ENCODE assay signal across 8 cellular contexts in genomic region chr17:39652635-39653315, GRCh38. TPM values are rescaled to one million over a fixed set of nuclear protein-coding genes. Genes with fewer than 3 reads are reported as not detected.
A peak's percentile ranks its signal among the peaks of the same experiment; 100 is the strongest.
DNase-seq lines count a peak whose midpoint lies in the region; FAIRE-seq and TF ChIP-seq lines count a peak whose summit lies in the region.
"Had no signal": no experiment of that assay in that cellular context is flagged by ENCODE, and none has a peak within 500 bp of the region (broad histone marks: within the 10 kb centered on the region; RNA-seq: fewer than 3 reads in every experiment).

No MANE protein-coding gene starts in this region.

- no peak for DNase-seq in CD8-positive, alpha-beta memory T cell
- DNase-seq in astrocyte (ENCODE audit: low read depth) = no peak
- no peak for DNase-seq in NCI-H1092 (lab: John Stamatoyannopoulos, UW)
- no peak for DNase-seq in uterus
- no peak for DNase-seq in NCI-H1048 (lab: John Stamatoyannopoulos, UW)
- DNase-seq: DND-41 had no signal

- H3K79me2 ChIP-seq in astrocyte (ENCODE audit: insufficient read depth, low read length) = peaks cover 13% of the 10 kb centered on the region

- H4K20me1 ChIP-seq in astrocyte (ENCODE audit: insufficient read depth, low read length) = peaks cover 66% of the 10 kb centered on the region

- H3K27ac ChIP-seq in CD8-positive, alpha-beta memory T cell (ENCODE audit: low read depth, low read length) = no peak overlapping the region
- no peak overlapping the region for H3K27ac ChIP-seq in astrocyte (ENCODE audit: low read depth, low read length)
- H3K27ac ChIP-seq in mucosa of rectum (ENCODE audit: low read depth in 2 of 2, low read length in 2 of 2) = peak overlapping the region; percentile 71 to 83
- peak overlapping the region in 1 of 2 donors; percentile 15 for H3K27ac ChIP-seq in uterus

- peaks cover 41 to 62% (median 50%) of the 10 kb centered on the region in 3 donors for H3K4me1 Mint-ChIP-seq in CD8-positive, alpha-beta memory T cell
- H3K4me1 Mint-ChIP-seq in astrocyte (ENCODE audit: low read depth, unreplicated experiment) = peaks cover 27% of the 10 kb centered on the region

- peaks cover 0 to 48% (median 10%) of the 10 kb centered on the region in 3 donors for H3K36me3 Mint-ChIP-seq in CD8-positive, alpha-beta memory T cell
- H3K36me3 Mint-ChIP-seq in astrocyte (ENCODE audit: low read depth, unreplicated experiment) = peaks cover 11% of the 10 kb centered on the region

- H3K9ac ChIP-seq in astrocyte (ENCODE audit: low read length) (no peak overlapping the region), mucosa of rectum (ENCODE audit: low read depth in 1 of 2, low read length in 2 of 2) (peak overlapping the region in 1 of 2 donors; percentile 41)

- no peak for FAIRE-seq in astrocyte (lab: Jason Lieb, UNC)
- FAIRE-seq: islet of Langerhans had no signal

- H3K4me1 ChIP-seq in CD8-positive, alpha-beta memory T cell (ENCODE audit: insufficient read depth, low read length) = peaks cover 19% of the 10 kb centered on the region
- H3K4me1 ChIP-seq in astrocyte (ENCODE audit: insufficient read depth, low read length) = no peaks in the 10 kb centered on the region
- peaks cover 26 to 31% of the 10 kb centered on the region in 2 donors for H3K4me1 ChIP-seq in mucosa of rectum (ENCODE audit: control insufficient read depth in 2 of 2, insufficient read depth in 2 of 2, low read length in 2 of 2)
- H3K4me1 ChIP-seq in uterus = no peaks in the 10 kb centered on the region

- no peak overlapping the region for H2AFZ ChIP-seq in astrocyte (ENCODE audit: low read depth, low read length)

- TF ChIP-seq CTCF in astrocyte (IDR thresholded peaks at IDR 0.05; ENCODE audit: insufficient read depth, low read depth, low read length) (no peak), uterus (IDR thresholded peaks at IDR 0.05) (no peak)

- CTCF ChIA-PET in CD8-positive, alpha-beta memory T cell (lab: Charles Lee) = interaction anchor here (1.1 to 5.9 kb wide), 14 partner anchors 13 to 256 kb away, joined by 3 to 60 read pairs (median 6); partner anchors contain the start of genes MIEN1, PGAP3, PNMT and STARD3

- intact Hi-C loops in uterus (cut with DNase I; ENCODE audit: low total_unique reads) = no loop called here

- no peak overlapping the region for H3K4me3 ChIP-seq in CD8-positive, alpha-beta memory T cell (ENCODE audit: low read length)
- no peak overlapping the region for H3K4me3 ChIP-seq in astrocyte (ENCODE audit: insufficient read depth, low read depth, low read length)
- H3K4me3 ChIP-seq in mucosa of rectum (ENCODE audit: low read length in 2 of 2) = no peak overlapping the region
- no peak overlapping the region for H3K4me3 ChIP-seq in uterus

- peak overlapping the region in 6 of 8 donors; percentile 82 to 96 (median 87) for H3K27ac Mint-ChIP-seq in CD8-positive, alpha-beta memory T cell
- H3K27ac Mint-ChIP-seq in astrocyte (ENCODE audit: unreplicated experiment) = no peak overlapping the region

- peaks cover 0 to 1% of the 10 kb centered on the region in 2 donors for H3K27me3 Mint-ChIP-seq in CD8-positive, alpha-beta memory T cell
- H3K27me3 Mint-ChIP-seq in astrocyte (ENCODE audit: low read depth, unreplicated experiment) = peaks cover 2% of the 10 kb centered on the region

- POLR2A ChIA-PET in CD8-positive, alpha-beta memory T cell (lab: Charles Lee) = no interaction called here

- no peak overlapping the region for H3K4me2 ChIP-seq in astrocyte (ENCODE audit: low read length)

- H3K27me3 ChIP-seq in CD8-positive, alpha-beta memory T cell (ENCODE audit: insufficient read depth, low read length, poor library complexity, severe bottlenecking) = no peaks in the 10 kb centered on the region
- no peaks in the 10 kb centered on the region for H3K27me3 ChIP-seq in astrocyte (ENCODE audit: insufficient read depth, low read length)
- H3K27me3 ChIP-seq in mucosa of rectum (ENCODE audit: control insufficient read depth in 2 of 2, insufficient read depth in 2 of 2, low read length in 2 of 2) = no peaks in the 10 kb centered on the region
- H3K27me3 ChIP-seq in uterus = no peaks in the 10 kb centered on the region

- H3K9me3 ChIP-seq in CD8-positive, alpha-beta memory T cell (ENCODE audit: low read length) = no peaks in the 10 kb centered on the region
- no peaks in the 10 kb centered on the region for H3K9me3 ChIP-seq in astrocyte (ENCODE audit: insufficient read depth, low read depth, low read length)
- H3K9me3 ChIP-seq in mucosa of rectum (ENCODE audit: control insufficient read depth in 2 of 2, low read length in 2 of 2) = no peaks in the 10 kb centered on the region
- H3K9me3 ChIP-seq in uterus = no peaks in the 10 kb centered on the region

- H3K4me3 Mint-ChIP-seq in CD8-positive, alpha-beta memory T cell = peak overlapping the region in 1 of 7 donors; percentile 32
- H3K4me3 Mint-ChIP-seq in astrocyte (ENCODE audit: unreplicated experiment) = peak overlapping the region; percentile 42

- H3K36me3 ChIP-seq in CD8-positive, alpha-beta memory T cell (ENCODE audit: insufficient read depth, low read length) = peaks cover 3% of the 10 kb centered on the region
- no peaks in the 10 kb centered on the region for H3K36me3 ChIP-seq in astrocyte (ENCODE audit: insufficient read depth, low read length)
- H3K36me3 ChIP-seq in mucosa of rectum (ENCODE audit: control insufficient read depth in 2 of 2, insufficient read depth in 2 of 2, low read length in 2 of 2) = peaks cover 11 to 19% of the 10 kb centered on the region in 2 donors
- no peaks in the 10 kb centered on the region for H3K36me3 ChIP-seq in uterus

- TF ChIP-seq POLR2A in uterus (IDR thresholded peaks at IDR 0.05) = no peak

- peaks cover 0 to 2% (median 0%) of the 10 kb centered on the region in 5 donors for H3K9me3 Mint-ChIP-seq in CD8-positive, alpha-beta memory T cell
- H3K9me3 Mint-ChIP-seq in astrocyte (ENCODE audit: unreplicated experiment) = no peaks in the 10 kb centered on the region

RNA-seq across cellular contexts. Expression of gene TCAP, which starts 12.4 kb away (rescaled TPM):
- total RNA-seq in CD8-positive, alpha-beta memory T cell = 1 to 10 TPM in 1 of 2 experiments, under 1 TPM in 1; 0.97 to 1.6 TPM
- not detected for polyA plus RNA-seq in CD8-positive, alpha-beta memory T cell
- total RNA-seq in astrocyte (0.98 and 1.4 TPM in 2 replicates), uterus (1 to 10 TPM in 1 of 4 donors, under 1 TPM in 1, not detected in 2; 0.28 to 2.2 TPM)

RNA-seq across cellular contexts. Expression of gene PNMT, which starts 15.5 kb away (rescaled TPM):
- not detected for total RNA-seq in CD8-positive, alpha-beta memory T cell
- polyA plus RNA-seq in CD8-positive, alpha-beta memory T cell = 0.39 TPM
- total RNA-seq in astrocyte = 0.59 and 1.5 TPM in 2 replicates
- total RNA-seq in uterus = 1 to 10 TPM in 3 of 4 donors, not detected in 1; 3.8 to 5.0 (median 4.7) TPM

RNA-seq across cellular contexts. Expression of gene STARD3, which starts 15.8 kb away (rescaled TPM):
- total RNA-seq in CD8-positive, alpha-beta memory T cell = 10 to 100 TPM; 71.4 to 74.1 TPM
- 44.5 TPM for polyA plus RNA-seq in CD8-positive, alpha-beta memory T cell
- 51.2 and 62.1 TPM in 2 replicates for total RNA-seq in astrocyte
- 10 to 100 TPM; 21.0 to 62.3 (median 26.0) TPM for total RNA-seq in uterus

RNA-seq across cellular contexts. Expression of gene PPP1R1B, which starts 26.0 kb away (rescaled TPM):
- not detected for total RNA-seq in CD8-positive, alpha-beta memory T cell
- polyA plus RNA-seq in CD8-positive, alpha-beta memory T cell = not detected
- total RNA-seq in astrocyte (0.26 and 0.39 TPM in 2 replicates), uterus (10 to 100 TPM in 1 of 4 donors, under 1 TPM in 3; 0.26 to 22.0 (median 0.68) TPM)

RNA-seq across cellular contexts. Expression of gene PGAP3, which starts 35.1 kb away (rescaled TPM):
- total RNA-seq in CD8-positive, alpha-beta memory T cell = 10 to 100 TPM; 11.8 to 12.1 TPM
- polyA plus RNA-seq in CD8-positive, alpha-beta memory T cell = 22.4 TPM
- total RNA-seq in astrocyte (12.2 and 15.6 TPM in 2 replicates), uterus (10 to 100 TPM in 3 of 4 donors, 1 to 10 TPM in 1; 4.6 to 24.8 (median 19.5) TPM)

Comparison
In these comparisons a context has a peak if more than half of its experiments do, and no peak if none do; other contexts are left out.
1. H3K27ac ChIP-seq: peak in mucosa of rectum (2 of 2); none in CD8-positive, alpha-beta memory T cell (single experiment) and astrocyte (single experiment).